Comparison of ENCODE assay signal across 13 cellular contexts in genomic region chr11:29282088-29282487, GRCh38.
A peak's percentile ranks its signal among the peaks of the same experiment; 100 is the strongest.
DNase-seq lines count a peak whose midpoint lies in the region; ATAC-seq and TF ChIP-seq lines count a peak whose summit lies in the region.
"Had no signal": no experiment of that assay in that cellular context is flagged by ENCODE, and none has a peak within 500 bp of the region (broad histone marks: within the 10 kb centered on the region; RNA-seq: fewer than 3 reads in every experiment).

No MANE protein-coding gene starts in this region.

- no peak overlapping the region for H3K18ac ChIP-seq in H9 (ENCODE audit: insufficient read length, low read depth, low read length)

- H3K4me3 ChIP-seq in adipocyte (ENCODE audit: low read length): peak overlapping the region; percentile 59
- H3K4me3 ChIP-seq: testis had no signal

- H3K27ac Mint-ChIP-seq in H9: no peak overlapping the region

- H3K14ac ChIP-seq in H9 (ENCODE audit: insufficient read depth, low read length): no peak overlapping the region

- H4K8ac ChIP-seq in H9 (replicated peaks; ENCODE audit: insufficient read length, low read depth, low read length): no peak overlapping the region

- H3K4me2 ChIP-seq in H9 (ENCODE audit: insufficient read depth, insufficient read length, low read length): no peak overlapping the region

- H3K79me2 ChIP-seq in H9 (ENCODE audit: insufficient read depth, low read length): no peaks in the 10 kb centered on the region

- no peak overlapping the region for H3K23ac ChIP-seq in H9 (ENCODE audit: insufficient read length, low read depth, low read length)

- no peaks in the 10 kb centered on the region for H3K9me3 Mint-ChIP-seq in H9

- H3K4ac ChIP-seq in H9 (ENCODE audit: low read depth, low read length): no peak overlapping the region

- H2BK120ac ChIP-seq in H9 (ENCODE audit: low read depth, low read length, poor library complexity, severe bottlenecking): no peak overlapping the region

- no peak overlapping the region for H3K27ac ChIP-seq in H9 (ENCODE audit: insufficient read length, low read depth, low read length)
- H3K27ac ChIP-seq: C4-2B, testis, VCaP had no signal

- peak; percentile 87 for DNase-seq in ACHN
- peak; percentile 87 for DNase-seq in adipocyte (ENCODE audit: low read depth)
- DNase-seq in iPS-NIHi11 (ENCODE audit: low spot score): peak; percentile 10
- DNase-seq in KG1 (lab: John Stamatoyannopoulos, UW): no peak
- no peak for DNase-seq in T-helper 1 cell
- DNase-seq in H9: no peak
- DNase-seq: kidney; stimulated activated CD4-positive, alpha-beta T cell treated with anti-CD3 and anti-CD28 coated beads, Interleukin-15, amount 100 ng/mL, for 24 hours; testis had no signal

- H3K36me3 ChIP-seq in adipocyte (ENCODE audit: control insufficient read depth, insufficient read depth, low read length, severe bottlenecking): no peaks in the 10 kb centered on the region

- no peaks in the 10 kb centered on the region for H3K36me3 Mint-ChIP-seq in H9 (ENCODE audit: insufficient read depth in 1 of 3, low read depth in 3 of 3)

- H2BK5ac ChIP-seq in H9 (ENCODE audit: insufficient read length, low read length): no peak overlapping the region

- no peak overlapping the region for H3K4me3 Mint-ChIP-seq in H9

- no peak overlapping the region for H3K56ac ChIP-seq in H9 (ENCODE audit: insufficient read length, low read depth, low read length)

- H4K5ac ChIP-seq in H9 (ENCODE audit: insufficient read length, low read depth, low read length): no peak overlapping the region

- H3K4me1 ChIP-seq in adipocyte (ENCODE audit: control insufficient read depth, insufficient read depth, low read length): peaks cover 4% of the 10 kb centered on the region
- no peaks in the 10 kb centered on the region for H3K4me1 ChIP-seq in H9 (ENCODE audit: insufficient read depth, low read length)
- H3K4me1 ChIP-seq: testis had no signal

- no peaks in the 10 kb centered on the region for H3K79me1 ChIP-seq in H9 (ENCODE audit: insufficient read depth, low read depth, low read length, poor library complexity, severe bottlenecking)

- H3K9me3 ChIP-seq in adipocyte (ENCODE audit: control insufficient read depth, low read length) (no peaks in the 10 kb centered on the region), H9 (ENCODE audit: control insufficient read depth, low read depth, low read length) (no peaks in the 10 kb centered on the region)
- H3K9me3 ChIP-seq: testis had no signal

- no peaks in the 10 kb centered on the region for H3K23me2 ChIP-seq in H9 (ENCODE audit: insufficient read length, low read depth, low read length, poor library complexity, severe bottlenecking)

- in situ Hi-C loops in ACHN (cut with HindIII; ENCODE audit: low pct_ligation_motif_present, low pct_unique_long_range_greater_than_20kb, low sequenced_read_pairs): no loop called here

- no peak overlapping the region for H3T11ph ChIP-seq in H9 (ENCODE audit: low read length)

- H3K27me3 Mint-ChIP-seq in H9 (ENCODE audit: low read depth): no peaks in the 10 kb centered on the region; the same call in 1 of the 2 replicates

- H3K9ac ChIP-seq in adipocyte (ENCODE audit: low read length): no peak overlapping the region
- no peak overlapping the region for H3K9ac ChIP-seq in H9 (ENCODE audit: extremely low read depth, insufficient read length, low read length)

- no peaks in the 10 kb centered on the region for H3K27me3 ChIP-seq in adipocyte (replicated peaks; ENCODE audit: control insufficient read depth, insufficient read depth, low read length)
- H3K27me3 ChIP-seq in H9 (ENCODE audit: insufficient read depth, low read length): no peaks in the 10 kb centered on the region
- H3K27me3 ChIP-seq: testis had no signal

- peak; percentile 74 for ATAC-seq in HG03442 (IDR thresholded peaks at IDR 0.05; ENCODE audit: unreplicated experiment)
- ATAC-seq in GM18519 (IDR thresholded peaks at IDR 0.05; ENCODE audit: low FRiP score, unreplicated experiment): no peak

- no peak overlapping the region for H4K91ac ChIP-seq in H9 (ENCODE audit: insufficient read length, low read depth, low read length)

- no CpG with 5 or more reads among the region's 2 CpGs for whole genome bisulfite sequencing in H9 (ENCODE audit: extremely low coverage, insufficient read length, low lambda C conversion rate)

- H3K4me1 Mint-ChIP-seq in H9: peaks cover 0 to 4% of the 10 kb centered on the region in 2 experiments; a peak in 2 of 4 replicates

- no peak overlapping the region for H2AFZ ChIP-seq in H9 (ENCODE audit: low read length)

- H2BK20ac ChIP-seq in H9 (ENCODE audit: low read depth, low read length, poor library complexity, severe bottlenecking): no peak overlapping the region

- H2BK15ac ChIP-seq in H9 (ENCODE audit: low read depth, low read length): no peak overlapping the region

- no peaks in the 10 kb centered on the region for H4K20me1 ChIP-seq in H9 (ENCODE audit: control insufficient read depth, insufficient read depth, insufficient read length)

- no peak overlapping the region for H2BK12ac ChIP-seq in H9 (ENCODE audit: insufficient read length, low read depth, low read length)

- no peak overlapping the region for H2AK5ac ChIP-seq in H9 (ENCODE audit: insufficient read length, low read length)

- no peak for TF ChIP-seq CTCF in H9 (conservative IDR thresholded peaks at IDR 0.05)

Comparison
In these comparisons a context has a peak if more than half of its experiments do, and no peak if none do; other contexts are left out.
1. DNase-seq: peak in ACHN (single experiment), adipocyte (single experiment) and iPS-NIHi11 (single experiment); none in KG1 (single experiment), T-helper 1 cell (0 of 5) and H9 (single experiment).